In genomic region chr1:243213045-243213787, GRCh38 we compare ENCODE assay signal across 10 cellular contexts. TPM values are rescaled to one million over a fixed set of nuclear protein-coding genes. Genes with fewer than 3 reads are reported as not detected.
DNase-seq lines count a peak whose midpoint lies in the region; ATAC-seq, FAIRE-seq and TF ChIP-seq lines count a peak whose summit lies in the region.
"Had no signal": no experiment of that assay in that cellular context is flagged by ENCODE, and none has a peak within 500 bp of the region (broad histone marks: within the 10 kb centered on the region; RNA-seq: fewer than 3 reads in every experiment).

No MANE protein-coding gene starts in this region.

- CTCF ChIA-PET in A549 (lab: Yijun Ruan, JAX), result interaction anchor here (0.6 to 1.0 kb wide), 2 partner anchors 37 to 942 kb away, joined by 3 read pairs; no protein-coding TSS in a partner anchor
- CTCF ChIA-PET in HEK293 (lab: Yijun Ruan, JAX), result interaction anchor here (0.6 kb wide), 2 partner anchors 746 to 1012 kb away, joined by 3 to 5 read pairs; no protein-coding TSS in a partner anchor

- no peak; a peak in 1 of 5 replicates for TF ChIP-seq RAD21 in A549 (conservative IDR thresholded peaks at IDR 0.05 in 1 of 2, IDR thresholded peaks at IDR 0.05 in 1 of 2)

- intact Hi-C loops in left ventricle myocardium inferior (cut with micrococcal nuclease), result no loop called here

- H3K4me1 ChIP-seq in A549 (peaks cover 14% of the 10 kb centered on the region), HEK293 (ENCODE audit: control insufficient read depth, insufficient read depth, low read length) (peaks cover 7% of the 10 kb centered on the region), adipocyte (ENCODE audit: control insufficient read depth, insufficient read depth, low read length) (peaks cover 36% of the 10 kb centered on the region), left ventricle myocardium inferior (peaks cover 33% of the 10 kb centered on the region), small intestine (ENCODE audit: control insufficient read depth in 2 of 2, insufficient read depth in 1 of 2, low read depth in 1 of 2, low read length in 1 of 2) (no peaks in the 10 kb centered on the region)

- TF ChIP-seq POLR2A in A549 (IDR thresholded peaks at IDR 0.05; ENCODE audit: low read length), result no peak

- H3K9ac ChIP-seq in adipocyte (ENCODE audit: low read length), result peak overlapping the region; percentile 57

- TF ChIP-seq CTCF in A549 (IDR thresholded peaks at IDR 0.05) (no peak), HEK293 (tag by site-specific recombination; IDR thresholded peaks at IDR 0.05) (no peak), left ventricle myocardium inferior (IDR thresholded peaks at IDR 0.05; ENCODE audit: borderline replicate concordance) (no peak), GM20000 (IDR thresholded peaks at IDR 0.05; ENCODE audit: extremely low read depth, missing control alignments) (no peak)

- peaks cover 2 to 7% of the 10 kb centered on the region in 2 experiments; a peak in 2 of 3 replicates for H3K36me3 ChIP-seq in HEK293 (ENCODE audit: control insufficient read depth in 2 of 2, insufficient read depth in 1 of 2, low read length in 2 of 2)
- peaks cover 2% of the 10 kb centered on the region for H3K36me3 ChIP-seq in adipocyte (ENCODE audit: control insufficient read depth, insufficient read depth, low read length, severe bottlenecking)
- peaks cover 6% of the 10 kb centered on the region for H3K36me3 ChIP-seq in left ventricle myocardium inferior
- no peaks in the 10 kb centered on the region for H3K36me3 ChIP-seq in small intestine (ENCODE audit: control insufficient read depth in 2 of 2, insufficient read depth in 2 of 2, low read length in 2 of 2)

- no peaks in the 10 kb centered on the region for H3K9me3 ChIP-seq in A549
- no peaks in the 10 kb centered on the region for H3K9me3 ChIP-seq in HEK293 (ENCODE audit: control insufficient read depth, insufficient read depth, low read depth, low read length)
- no peaks in the 10 kb centered on the region for H3K9me3 ChIP-seq in adipocyte (ENCODE audit: control insufficient read depth, low read length)
- no peaks in the 10 kb centered on the region for H3K9me3 ChIP-seq in left ventricle myocardium inferior (replicated peaks)
- H3K9me3 ChIP-seq in small intestine (ENCODE audit: control insufficient read depth, low read depth), result no peaks in the 10 kb centered on the region

- POLR2A ChIA-PET in A549 (lab: Yijun Ruan, JAX) (interaction anchor here (0.7 to 2.0 kb wide), 2 partner anchors 42 to 43 kb away, joined by 4 to 5 read pairs; partner anchors contain the start of genes CEP170 and SDCCAG8), HEK293 (lab: Yijun Ruan, JAX) (interaction anchor here (1.7 kb wide), 1 partner anchor 42 kb away, joined by 7 read pairs; the partner anchor contains the start of genes CEP170 and SDCCAG8)

- H3K27ac ChIP-seq in A549 (peak overlapping the region; percentile 62 to 82), HEK293 (ENCODE audit: extremely low read depth, low read depth, low read length) (no peak overlapping the region), left ventricle myocardium inferior (replicated peaks) (peak overlapping the region; percentile 21), small intestine (ENCODE audit: low read depth in 1 of 2, low read length in 1 of 2) (no peak overlapping the region)

- TF ChIP-seq EP300 in A549 (IDR thresholded peaks at IDR 0.05), result no peak

- H3K4me3 ChIP-seq in A549, result no peak overlapping the region
- H3K4me3 ChIP-seq in HEK293 (ENCODE audit: low read depth, low read length), result no peak overlapping the region
- H3K4me3 ChIP-seq in adipocyte (ENCODE audit: low read length), result peak overlapping the region; percentile 37
- H3K4me3 ChIP-seq in left ventricle myocardium inferior, result no peak overlapping the region
- no peak overlapping the region for H3K4me3 ChIP-seq in small intestine (ENCODE audit: low read depth in 1 of 2, low read length in 2 of 2)

- FAIRE-seq in A549 (lab: Jason Lieb, UNC), result no peak
- no peak for FAIRE-seq in small intestine (lab: Jason Lieb, UNC)

- WGBS in A549 (ENCODE audit: missing lambda C conversion rate), result 78% methylated on average over 4 of the region's 4 CpGs
- 85 to 93% (median 92%) methylated on average over 4 of the region's 4 CpGs for WGBS in small intestine, 3 donors

- peak overlapping the region; percentile 50 for H3K4me2 ChIP-seq in A549

- peak; percentile 22 to 87; a peak in 3 of 6 replicates for ATAC-seq in A549

- H3K27me3 ChIP-seq in adipocyte (replicated peaks; ENCODE audit: control insufficient read depth, insufficient read depth, low read length) (no peaks in the 10 kb centered on the region), left ventricle myocardium inferior (ENCODE audit: low read depth) (no peaks in the 10 kb centered on the region), small intestine (ENCODE audit: control insufficient read depth in 2 of 2, insufficient read depth in 2 of 2, low read length in 2 of 2) (no peaks in the 10 kb centered on the region)

- DNase-seq in A549 (ENCODE audit: low read depth in 1 of 2, low spot score in 1 of 2) (peak in 1 of 2 experiments; percentile 10), adipocyte (ENCODE audit: low read depth) (peak; percentile 82), left ventricle myocardium inferior (no peak), NCI-H187 (lab: John Stamatoyannopoulos, UW) (no peak), small intestine (no peak), GM20000 (ENCODE audit: low spot score) (no peak)
- DNase-seq in activated naive CD4-positive, alpha-beta T cell (lab: John Stamatoyannopoulos, UW), result no peak
- DNase-seq: activated B cell treated with CpG ODN at 0.5 μM for 24 hours, activated gamma-delta T cell treated with Interleukin-2 at 50 U/mL for 16 hours had no signal

TF ChIP-seq in A549, 52 proteins besides CTCF, POLR2A, EP300 and RAD21:
- TF ChIP-seq SREBF2 (IDR thresholded peaks at IDR 0.05), result no peak
- TF ChIP-seq CEBPB (IDR thresholded peaks at IDR 0.05), result peak; percentile 76 to 84

TF ChIP-seq in HEK293, 187 proteins besides CTCF, POLR2A, EP300 and RAD21 (continues in another document):
- TF ChIP-seq ZNF274 (IDR thresholded peaks at IDR 0.05; ENCODE audit: low read length) (no peak), ZNF274 (tag by site-specific recombination; IDR thresholded peaks at IDR 0.05; ENCODE audit: borderline replicate concordance) (no peak), PRDM4 (tag by site-specific recombination; IDR thresholded peaks at IDR 0.05) (no peak), ZNF335 (tag by site-specific recombination; conservative IDR thresholded peaks at IDR 0.05) (peak; percentile 32; the same call in 1 of the 2 replicates), ZNF558 (tag by site-specific recombination; IDR thresholded peaks at IDR 0.05) (0 out of 2 replicates have a peak, but pooled peaks have one; percentile 22), ZNF302 (tag by site-specific recombination; IDR thresholded peaks at IDR 0.05; ENCODE audit: low read depth) (no peak)
- TF ChIP-seq, protein P1, sequence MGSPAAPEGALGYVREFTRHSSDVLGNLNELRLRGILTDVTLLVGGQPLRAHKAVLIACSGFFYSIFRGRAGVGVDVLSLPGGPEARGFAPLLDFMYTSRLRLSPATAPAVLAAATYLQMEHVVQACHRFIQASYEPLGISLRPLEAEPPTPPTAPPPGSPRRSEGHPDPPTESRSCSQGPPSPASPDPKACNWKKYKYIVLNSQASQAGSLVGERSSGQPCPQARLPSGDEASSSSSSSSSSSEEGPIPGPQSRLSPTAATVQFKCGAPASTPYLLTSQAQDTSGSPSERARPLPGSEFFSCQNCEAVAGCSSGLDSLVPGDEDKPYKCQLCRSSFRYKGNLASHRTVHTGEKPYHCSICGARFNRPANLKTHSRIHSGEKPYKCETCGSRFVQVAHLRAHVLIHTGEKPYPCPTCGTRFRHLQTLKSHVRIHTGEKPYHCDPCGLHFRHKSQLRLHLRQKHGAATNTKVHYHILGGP (tag by site-specific recombination; IDR thresholded peaks at IDR 0.05), result peak; percentile 70

RNA-seq across cellular contexts. Expression of gene CEP170, which starts 41.9 kb away (rescaled TPM):
- polyA plus RNA-seq in A549 (2011; rRNA removed) (59.9 and 69.6 TPM in 2 replicates), A549 (2017; fragmentation: RNase III; extraction: RNeasy Plus Mini Kit Qiagen cat#74134 plus additional on column Dnase treatment) (30.4 to 32.6 TPM (median 31.0 TPM) in 3 replicates), small intestine (1 to 10 TPM; 1.1 to 6.5 (median 3.0) TPM)
- 14.1 and 14.6 TPM in 2 replicates for polyA plus RNA-seq in A549 (2012; cell fraction: cytosol; rRNA removed)
- 19.0 and 21.8 TPM in 2 replicates for polyA plus RNA-seq in A549 (2012; cell fraction: nucleus; rRNA removed)
- polyA minus RNA-seq in A549 (2011; rRNA and poly(A)+ RNA removed), result 66.5 and 87.3 TPM in 2 replicates
- 51.3 TPM for total RNA-seq in left ventricle myocardium inferior

RNA-seq across cellular contexts. Expression of gene SDCCAG8, which starts 42.6 kb away (rescaled TPM):
- polyA plus RNA-seq in A549 (2011; rRNA removed) (59.3 and 64.8 TPM in 2 replicates), A549 (2017; fragmentation: RNase III; extraction: RNeasy Plus Mini Kit Qiagen cat#74134 plus additional on column Dnase treatment) (44.3 to 52.5 TPM (median 48.8 TPM) in 3 replicates), small intestine (10 to 100 TPM; 19.2 to 26.5 (median 20.8) TPM)
- polyA plus RNA-seq in A549 (2012; cell fraction: cytosol; rRNA removed), result 79.9 and 95.6 TPM in 2 replicates
- polyA plus RNA-seq in A549 (2012; cell fraction: nucleus; rRNA removed), result 40.9 and 51.4 TPM in 2 replicates
- polyA minus RNA-seq in A549 (2011; rRNA and poly(A)+ RNA removed), result 12.6 and 20.8 TPM in 2 replicates
- 21.4 TPM for total RNA-seq in left ventricle myocardium inferior

Comparison
In these comparisons a context has a peak if more than half of its experiments do, and no peak if none do; other contexts are left out.
1. H3K27ac ChIP-seq: peak in A549 (2 of 2) and left ventricle myocardium inferior (single experiment); none in HEK293 (single experiment) and small intestine (0 of 2).